8 cellular contexts compared by ENCODE assay signal in genomic region chr4:123398803-123399637, GRCh38. TPM values are rescaled to one million over a fixed set of nuclear protein-coding genes. Genes with fewer than 3 reads are reported as not detected.
A peak's percentile ranks its signal among the peaks of the same experiment; 100 is the strongest.
DNase-seq lines count a peak whose midpoint lies in the region; ATAC-seq and TF ChIP-seq lines count a peak whose summit lies in the region.

No MANE protein-coding gene starts in this region.

- H3K9ac ChIP-seq in MM.1S (ENCODE audit: low read length) = peak overlapping the region; percentile 65
- peak overlapping the region; percentile 64 to 85 for H3K9ac ChIP-seq in colonic mucosa (ENCODE audit: low read depth in 2 of 2, low read length in 2 of 2)
- H3K9ac ChIP-seq in liver (ENCODE audit: low read depth in 1 of 2, low read length in 2 of 2) = peak overlapping the region; percentile 69 to 75

- H2AFZ ChIP-seq in GM23338 = no peak overlapping the region
- peak overlapping the region; percentile 78 for H2AFZ ChIP-seq in MM.1S (ENCODE audit: low read length)

- H3F3A ChIP-seq in GM23338 (replicated peaks; ENCODE audit: low read depth) = 0 out of 2 replicates have a peak, but pooled peaks cover 5% of the 10 kb centered on the region
- peaks cover 11% of the 10 kb centered on the region for H3F3A ChIP-seq in MM.1S (ENCODE audit: insufficient read depth, low read length)

- H3K4me3 ChIP-seq in GM23338 (peak overlapping the region; percentile 69), MM.1S (ENCODE audit: low read length) (peak overlapping the region; percentile 79), colonic mucosa (peak overlapping the region; percentile 55), liver (ENCODE audit: low read depth in 1 of 3, low read length in 3 of 3) (peak overlapping the region; percentile 73 to 87 (median 78))

- H3K9me3 Mint-ChIP-seq in GM23338 = no peaks in the 10 kb centered on the region; the same call in 2 of the 3 replicates

- peak overlapping the region; percentile 84 for H3K4me3 Mint-ChIP-seq in GM23338

- ATAC-seq in GM23338 = peak; percentile 25

- WGBS in liver = under 1% methylated on average over 45 of the region's 45 CpGs

- H3K4me1 Mint-ChIP-seq in GM23338 = peaks cover 32% of the 10 kb centered on the region

- peaks cover 14% of the 10 kb centered on the region for H3K27me3 Mint-ChIP-seq in GM23338 (ENCODE audit: insufficient read depth, low read depth, poor library complexity)

- H3K9me3 ChIP-seq in MM.1S (replicated peaks; ENCODE audit: insufficient read depth, low read length) = no peaks in the 10 kb centered on the region
- H3K9me3 ChIP-seq in colonic mucosa = no peaks in the 10 kb centered on the region
- no peaks in the 10 kb centered on the region for H3K9me3 ChIP-seq in liver (ENCODE audit: control insufficient read depth in 4 of 4, low read length in 3 of 4)

- DNase-seq in G401 (ENCODE audit: low spot score) (peak; percentile 60), GM23338 (ENCODE audit: low spot score) (peak; percentile 63), MM.1S (peak; percentile 66), colonic mucosa (peak; percentile 78), NCI-H1105 (lab: John Stamatoyannopoulos, UW) (no peak)
- peak; percentile 42 to 47 for DNase-seq in activated CD4-positive, alpha-beta T cell treated with anti-CD3 and anti-CD28 coated beads for 4 hours
- peak; percentile 40 to 49 for DNase-seq in stimulated activated CD4-positive, alpha-beta T cell treated with anti-CD3 and anti-CD28 coated beads, Interleukin-4, amount 100 ng/mL, for 4 hours

- peak; percentile 64 to 66 for TF ChIP-seq RAD21 in liver (IDR thresholded peaks at IDR 0.05)

- in situ Hi-C loops in G401 (cut with HindIII; ENCODE audit: low sequenced_read_pairs) = no loop called here

- H3K36me3 Mint-ChIP-seq in GM23338 (ENCODE audit: low read depth) = peaks cover 42% of the 10 kb centered on the region

- H3K4me1 ChIP-seq in GM23338 (ENCODE audit: insufficient read depth) (peaks cover 33% of the 10 kb centered on the region), MM.1S (ENCODE audit: low read length) (0 out of 2 replicates have a peak, but pooled peaks cover 8% of the 10 kb centered on the region), colonic mucosa (no peaks in the 10 kb centered on the region), liver (ENCODE audit: control insufficient read depth in 4 of 4, insufficient read depth in 4 of 4, low read length in 3 of 4) (peaks cover 0 to 9% (median 2%) of the 10 kb centered on the region in 4 donors)

- peak overlapping the region; percentile 92 for H3K27ac Mint-ChIP-seq in GM23338

- peaks cover 28% of the 10 kb centered on the region for H4K20me1 ChIP-seq in GM23338 (replicated peaks; ENCODE audit: insufficient read depth)
- H4K20me1 ChIP-seq in MM.1S (ENCODE audit: insufficient read depth, low read length) = no peaks in the 10 kb centered on the region

- H3K36me3 ChIP-seq in GM23338 (ENCODE audit: insufficient read depth) (peaks cover 21% of the 10 kb centered on the region), MM.1S (replicated peaks; ENCODE audit: insufficient read depth, low read length) (0 out of 2 replicates have a peak, but pooled peaks cover 3% of the 10 kb centered on the region), colonic mucosa (no peaks in the 10 kb centered on the region), liver (ENCODE audit: control insufficient read depth in 4 of 4, insufficient read depth in 3 of 4, low read depth in 1 of 4, low read length in 3 of 4) (peaks cover 0 to 10% (median under 1%) of the 10 kb centered on the region in 4 donors)

- intact Hi-C loops in colonic mucosa (cut with DNase I) = no loop called here

- peak overlapping the region; percentile 84 for H3K4me2 ChIP-seq in GM23338
- H3K4me2 ChIP-seq in MM.1S (ENCODE audit: low read depth, low read length) = peak overlapping the region; percentile 94

- H3K27me3 ChIP-seq in GM23338 (ENCODE audit: insufficient read depth) (no peaks in the 10 kb centered on the region), MM.1S (replicated peaks; ENCODE audit: insufficient read depth, low read length) (no peaks in the 10 kb centered on the region), colonic mucosa (no peaks in the 10 kb centered on the region), liver (ENCODE audit: control insufficient read depth in 4 of 4, insufficient read depth in 4 of 4, low read length in 3 of 4) (no peaks in the 10 kb centered on the region)

- H3K27ac ChIP-seq in GM23338 (ENCODE audit: low read depth) (peak overlapping the region; percentile 78; the same call in 1 of the 2 replicates), MM.1S (ENCODE audit: low read length) (peak overlapping the region; percentile 52; the same call in 1 of the 2 replicates), colonic mucosa (peak overlapping the region; percentile 95), liver (ENCODE audit: low read depth in 1 of 2, low read length in 2 of 2) (peak overlapping the region; percentile 35 to 93)

- H3K79me2 ChIP-seq in GM23338 (replicated peaks; ENCODE audit: insufficient read depth) = peaks cover 66% of the 10 kb centered on the region
- H3K79me2 ChIP-seq in MM.1S (ENCODE audit: low read length) = peaks cover 45% of the 10 kb centered on the region

- TF ChIP-seq CTCF in GM23338 (conservative IDR thresholded peaks at IDR 0.05; ENCODE audit: low read depth in 2 of 2) (peak; percentile 20 to 46), MM.1S (IDR thresholded peaks at IDR 0.05; ENCODE audit: low read length) (peak; percentile 40), colonic mucosa (IDR thresholded peaks at IDR 0.05) (no peak), liver (IDR thresholded peaks at IDR 0.05; ENCODE audit: low read depth, low read length, missing input control) (no peak)

- H3K9me2 ChIP-seq in GM23338 (ENCODE audit: insufficient read depth) = no peaks in the 10 kb centered on the region
- H3K9me2 ChIP-seq in MM.1S (replicated peaks; ENCODE audit: insufficient read depth, low read length) = no peaks in the 10 kb centered on the region

TF ChIP-seq in GM23338, 12 proteins besides CTCF, POLR2A, EP300 and RAD21 (continues in another document):
- TF ChIP-seq NANOG (IDR thresholded peaks at IDR 0.05; ENCODE audit: borderline replicate concordance) (no peak), ZNF331 (CRISPR knock-in tag; IDR thresholded peaks at IDR 0.05; ENCODE audit: low read depth) (no peak)

TF ChIP-seq in liver, 16 proteins besides CTCF, POLR2A, EP300 and RAD21:
- TF ChIP-seq, protein P1, sequence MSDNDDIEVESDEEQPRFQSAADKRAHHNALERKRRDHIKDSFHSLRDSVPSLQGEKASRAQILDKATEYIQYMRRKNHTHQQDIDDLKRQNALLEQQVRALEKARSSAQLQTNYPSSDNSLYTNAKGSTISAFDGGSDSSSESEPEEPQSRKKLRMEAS (IDR thresholded peaks at IDR 0.05) = peak; percentile 27
- TF ChIP-seq YY1 (IDR thresholded peaks at IDR 0.05) (peak; percentile 81), RXRA (IDR thresholded peaks at IDR 0.05) (peak in 1 of 2 donors; percentile 23), NR2F2 (IDR thresholded peaks at IDR 0.05) (no peak)

RNA-seq across cellular contexts. Expression of gene SPRY1, which starts 2.4 kb away (rescaled TPM):
- 37.3 and 69.8 TPM in 2 replicates for total RNA-seq in G401 (2014; rRNA removed; shearing (Covaris generic))
- total RNA-seq in GM23338 (2014; rRNA removed; shearing (Covaris generic)) = 62.8 and 67.2 TPM in 2 replicates
- polyA plus RNA-seq in GM23338 (2016; fragmentation: Nextera tagmentation; extraction: Ambion mirVana) = 103 and 110 TPM in 2 replicates
- total RNA-seq in colonic mucosa = 10 to 100 TPM; 23.8 to 34.2 TPM
- total RNA-seq in liver = 10 to 100 TPM; 11.1 to 12.6 TPM
- polyA plus RNA-seq in liver = 10 to 100 TPM; 12.2 to 20.3 TPM

Comparison
In these comparisons a context has a peak if more than half of its experiments do, and no peak if none do; other contexts are left out.
1. CTCF ChIP-seq: peak in GM23338 (2 of 2) and MM.1S (single experiment); none in colonic mucosa (single experiment) and liver (single experiment).
2. Peak in every context shown above with its lines, with median percentiles within 50 percentile points of each other: H3K27ac ChIP-seq, H3K4me3 ChIP-seq and H3K9ac ChIP-seq.